9 cellular contexts compared by ENCODE assay signal in the genomic region with DNA sequence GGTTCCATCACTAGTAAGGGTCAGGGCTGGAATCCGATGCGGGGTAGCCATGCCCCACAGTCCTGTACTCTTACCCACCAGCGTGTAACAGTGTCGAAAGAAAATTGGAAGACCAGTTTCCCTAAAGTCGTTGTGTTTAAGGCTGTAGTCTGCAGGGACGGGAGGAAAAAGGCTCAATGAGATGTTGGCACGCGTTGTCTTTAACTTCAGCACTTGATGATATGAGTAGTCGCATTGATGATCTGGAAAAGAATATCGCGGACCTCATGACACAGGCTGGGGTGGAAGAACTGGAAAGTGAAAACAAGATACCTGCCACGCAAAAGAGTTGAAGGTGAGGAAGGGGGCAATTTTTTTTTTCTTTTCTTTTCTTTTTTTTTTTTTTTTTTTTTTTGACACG. TPM values are rescaled to one million over a fixed set of nuclear protein-coding genes. Genes with fewer than 3 reads are reported as not detected.
DNase-seq lines count a peak whose midpoint lies in the region; ATAC-seq and TF ChIP-seq lines count a peak whose summit lies in the region.
"Had no signal": no experiment of that assay in that cellular context is flagged by ENCODE, and none has a peak within 500 bp of the region (broad histone marks: within the 10 kb centered on the region; RNA-seq: fewer than 3 reads in every experiment).

No MANE protein-coding gene starts in this region.

- peaks cover 36% of the 10 kb centered on the region for H3K36me3 Mint-ChIP-seq in Calu3 (ENCODE audit: insufficient read depth, unreplicated experiment)

- no peak overlapping the region for H2BK12ac ChIP-seq in trophoblast cell (ENCODE audit: low read length)

- TF ChIP-seq POLR2A in esophagus muscularis mucosa (IDR thresholded peaks at IDR 0.05; ENCODE audit: low read depth) = no peak

- no peak for TF ChIP-seq CTCF in Calu3 (IDR thresholded peaks at IDR 0.05; ENCODE audit: unreplicated experiment)
- TF ChIP-seq CTCF in Panc1 (IDR thresholded peaks at IDR 0.05) = no peak
- TF ChIP-seq CTCF in esophagus muscularis mucosa (IDR thresholded peaks at IDR 0.05) = no peak

- CTCF ChIA-PET in Calu3 (lab: Charles Lee) = no interaction called here
- CTCF ChIA-PET in Panc1 (lab: Charles Lee) = interaction anchor here (0.7 kb wide), 1 partner anchor 276 kb away, joined by 15 read pairs; no protein-coding TSS in a partner anchor

- peak overlapping the region; percentile 91 for H3K4me2 ChIP-seq in trophoblast cell (ENCODE audit: low read length)

- H2AFZ ChIP-seq in trophoblast cell (ENCODE audit: insufficient read depth, low read length, poor library complexity) = no peak overlapping the region

- no peak overlapping the region for H4K8ac ChIP-seq in trophoblast cell (ENCODE audit: low read depth, low read length)

- peak overlapping the region; percentile 92 for H3K4me3 Mint-ChIP-seq in Calu3 (ENCODE audit: low read depth, unreplicated experiment)

- no peak overlapping the region for H3K23ac ChIP-seq in trophoblast cell (ENCODE audit: low read length)

- peaks cover 18% of the 10 kb centered on the region for H3K36me3 ChIP-seq in Panc1 (ENCODE audit: control insufficient read depth, insufficient read depth, low read length)
- peaks cover 0 to 36% (median 14%) of the 10 kb centered on the region in 4 donors for H3K36me3 ChIP-seq in esophagus muscularis mucosa
- peaks cover 1 to 6% of the 10 kb centered on the region in 2 experiments for H3K36me3 ChIP-seq in trophoblast cell (ENCODE audit: control insufficient read depth in 1 of 2, insufficient read depth in 2 of 2, low read length in 2 of 2)

- no peak for TF ChIP-seq EP300 in esophagus muscularis mucosa (IDR thresholded peaks at IDR 0.05)

- H2AK5ac ChIP-seq in trophoblast cell (ENCODE audit: low read length) = no peak overlapping the region

- H3K4me3 ChIP-seq in Panc1 (ENCODE audit: low read depth in 2 of 2, low read length in 2 of 2) = peak overlapping the region; percentile 86 to 88
- peak overlapping the region; percentile 90 to 95 (median 90) for H3K4me3 ChIP-seq in esophagus muscularis mucosa
- no peak overlapping the region for H3K4me3 ChIP-seq in trophoblast cell (ENCODE audit: low read depth, low read length)

- no peaks in the 10 kb centered on the region for H3K27me3 ChIP-seq in Panc1 (ENCODE audit: control insufficient read depth, insufficient read depth, low read length)
- H3K27me3 ChIP-seq in esophagus muscularis mucosa = no peaks in the 10 kb centered on the region
- no peaks in the 10 kb centered on the region for H3K27me3 ChIP-seq in trophoblast cell (ENCODE audit: insufficient read depth, low read length)

- H4K12ac ChIP-seq in trophoblast cell (ENCODE audit: low read depth, low read length) = no peak overlapping the region

- no peak overlapping the region for H3K9ac ChIP-seq in trophoblast cell (ENCODE audit: low read length)

- H3K14ac ChIP-seq in trophoblast cell (ENCODE audit: low read length) = no peak overlapping the region

- peaks cover 13% of the 10 kb centered on the region for H3K79me2 ChIP-seq in trophoblast cell (ENCODE audit: control insufficient read depth, insufficient read depth, low read length, poor library complexity)

- H2BK120ac ChIP-seq in trophoblast cell (ENCODE audit: insufficient read depth, low read length, poor library complexity) = no peak overlapping the region

- POLR2A ChIA-PET in Panc1 (lab: Charles Lee) = no interaction called here

- H3K27ac ChIP-seq in Panc1 (ENCODE audit: low read length) (peak overlapping the region; percentile 81), esophagus muscularis mucosa (replicated peaks in 1 of 4) (no peak overlapping the region), trophoblast cell (ENCODE audit: low read depth, low read length) (no peak overlapping the region)

- H3K9me3 ChIP-seq in Panc1 (ENCODE audit: control insufficient read depth, insufficient read depth, low read depth, low read length) (no peaks in the 10 kb centered on the region), esophagus muscularis mucosa (no peaks in the 10 kb centered on the region), trophoblast cell (ENCODE audit: insufficient read depth, low read depth, low read length) (no peaks in the 10 kb centered on the region)

- WGBS in esophagus muscularis mucosa = 83% methylated on average over 13 of the region's 13 CpGs
- no CpG with 5 or more reads among the region's 13 CpGs for WGBS in trophoblast cell (ENCODE audit: extremely low coverage, insufficient coverage, insufficient read length)

- peak overlapping the region; percentile 68 for H3K4ac ChIP-seq in trophoblast cell (ENCODE audit: low read depth, low read length)

- no TSS peak for BruUV-seq in Calu3 (replicated peaks; lab: Mats Ljungman, UMichigan)
- BruUV-seq in Panc1 (replicated peaks; lab: Mats Ljungman, UMichigan) = TSS peak; percentile 86

- peaks cover 5% of the 10 kb centered on the region for H3K79me1 ChIP-seq in trophoblast cell (ENCODE audit: low read length)

- no peak for ATAC-seq in Panc1
- ATAC-seq in GM19035 (IDR thresholded peaks at IDR 0.05; ENCODE audit: unreplicated experiment) = no peak
- ATAC-seq in GM19023 (IDR thresholded peaks at IDR 0.05; ENCODE audit: unreplicated experiment) = no peak
- no peak for ATAC-seq in HG02973 (IDR thresholded peaks at IDR 0.05; ENCODE audit: unreplicated experiment)

- intact Hi-C loops in Calu3 (cut with micrococcal nuclease; ENCODE audit: unreplicated experiment) = no loop called here
- intact Hi-C loops in Panc1 (cut with micrococcal nuclease; ENCODE audit: unreplicated experiment) = no loop called here
- intact Hi-C loops in esophagus muscularis mucosa (cut with DNase I) = loop anchor here (5.0 kb wide), 1 partner anchor 88 kb away; the partner anchor contains the start of gene MLYCD

- peaks cover 13% of the 10 kb centered on the region for H3K4me1 Mint-ChIP-seq in Calu3 (ENCODE audit: low read depth, unreplicated experiment)

- H3K27ac Mint-ChIP-seq in Calu3 (ENCODE audit: unreplicated experiment) = peak overlapping the region; percentile 78

- H4K91ac ChIP-seq in trophoblast cell (ENCODE audit: low read depth, low read length) = no peak overlapping the region

- in situ Hi-C loops in Panc1 (cut with HindIII; ENCODE audit: low pct_unique_long_range_greater_than_20kb, low sequenced_read_pairs) = no loop called here

- DNase-seq in Calu3 (no peak), Panc1 (ENCODE audit: low read depth, low spot score) (no peak), esophagus muscularis mucosa (ENCODE audit: extremely low spot score) (no peak), trophoblast cell (no peak), AG08395 (ENCODE audit: low spot score) (no peak)
- DNase-seq: NCI-H2227 treated with DMSO at 0.1 percent for 48 hours had no signal

- H2BK5ac ChIP-seq in trophoblast cell (ENCODE audit: low read depth, low read length, poor library complexity) = no peak overlapping the region

- H3K27me3 Mint-ChIP-seq in Calu3 (ENCODE audit: unreplicated experiment) = no peaks in the 10 kb centered on the region

- peaks cover 4% of the 10 kb centered on the region for H3K4me1 ChIP-seq in Panc1 (ENCODE audit: control insufficient read depth, insufficient read depth, low read length)
- peaks cover 45 to 60% (median 48%) of the 10 kb centered on the region in 4 donors for H3K4me1 ChIP-seq in esophagus muscularis mucosa
- H3K4me1 ChIP-seq in trophoblast cell (ENCODE audit: control insufficient read depth in 1 of 2, insufficient read depth in 2 of 2, low read length in 2 of 2) = peaks cover 5 to 9% of the 10 kb centered on the region in 2 experiments

- H3K18ac ChIP-seq in trophoblast cell (ENCODE audit: low read length) = no peak overlapping the region

- H3K9me3 Mint-ChIP-seq in Calu3 (ENCODE audit: low read depth, unreplicated experiment) = no peaks in the 10 kb centered on the region

RNA-seq across cellular contexts. Expression of gene HSBP1, which starts 1.3 kb away (rescaled TPM):
- total RNA-seq in Calu3 (2022) (216 and 217 TPM in 2 replicates), Panc1 (2021; ENCODE audit: unreplicated experiment) (117 TPM), esophagus muscularis mucosa (10 to 100 TPM; 12.0 to 49.8 (median 26.4) TPM)
- polyA plus RNA-seq in Panc1 (2012; ENCODE audit: insufficient read length) = 147 TPM
- 168 and 176 TPM in 2 replicates for polyA plus RNA-seq in trophoblast cell (2013)
